8 cellular contexts compared by ENCODE assay signal in genomic region chr19:14516746-14517438, GRCh38. TPM values are rescaled to one million over a fixed set of nuclear protein-coding genes. Genes with fewer than 3 reads are reported as not detected.
DNase-seq lines count a peak whose midpoint lies in the region; ATAC-seq lines count a peak whose summit lies in the region.

No MANE protein-coding gene starts in this region.

- ATAC-seq in activated CD8-positive, alpha-beta memory T cell treated with anti-CD3 and anti-CD28 coated beads, Interleukin-2, amount 10 ng/mL, durations not matched to agents 7 days and 5 days: no peak
- no peak for ATAC-seq in activated T-helper 17 cell treated with anti-CD3 and anti-CD28 coated beads, Interleukin-2, amount 50 U/mL, for 72 hours (replicated peaks)
- ATAC-seq in HG02759 (IDR thresholded peaks at IDR 0.05; ENCODE audit: unreplicated experiment) (no peak), HG03135 (IDR thresholded peaks at IDR 0.05; ENCODE audit: unreplicated experiment) (no peak)

- H3K4me3 ChIP-seq in iPS-18a (ENCODE audit: low read length): peak overlapping the region; percentile 89
- H3K4me3 ChIP-seq in stomach smooth muscle (ENCODE audit: low read length in 2 of 2): peak overlapping the region; percentile 88 to 92

- CTCF ChIA-PET in activated CD8-positive, alpha-beta memory T cell treated with anti-CD3 and anti-CD28 coated beads, Interleukin-2, amount 10 ng/mL, durations not matched to agents 7 days and 5 days (lab: Charles Lee): interaction anchor here (1.0 to 4.5 kb wide), 3 partner anchors 10 to 380 kb away, joined by 3 to 73 read pairs (median 4); partner anchors contain the start of genes ASF1B and NDUFB7

- peak overlapping the region; percentile 83 for H3K4me3 Mint-ChIP-seq in activated CD8-positive, alpha-beta memory T cell treated with anti-CD3 and anti-CD28 coated beads, Interleukin-2, amount 10 ng/mL, durations not matched to agents 7 days and 5 days
- H3K4me3 Mint-ChIP-seq in activated T-helper 17 cell treated with anti-CD3 and anti-CD28 coated beads, Interleukin-2, amount 50 U/mL, for 72 hours: peak overlapping the region; percentile 99

- no peak overlapping the region for H3K27ac ChIP-seq in iPS-18a (ENCODE audit: low read length)
- peak overlapping the region; percentile 95 for H3K27ac ChIP-seq in stomach smooth muscle (ENCODE audit: low read length)

- H3K27me3 ChIP-seq in iPS-18a (ENCODE audit: control insufficient read depth, insufficient read depth, low read length) (no peaks in the 10 kb centered on the region), stomach smooth muscle (ENCODE audit: control insufficient read depth in 1 of 2, insufficient read depth in 2 of 2, low read length in 2 of 2) (no peaks in the 10 kb centered on the region)

- H3K9me3 ChIP-seq in iPS-18a (ENCODE audit: control insufficient read depth, low read depth, low read length) (no peaks in the 10 kb centered on the region), stomach smooth muscle (ENCODE audit: control insufficient read depth in 2 of 2, low read length in 2 of 2) (no peaks in the 10 kb centered on the region)

- H3K4me1 Mint-ChIP-seq in activated CD8-positive, alpha-beta memory T cell treated with anti-CD3 and anti-CD28 coated beads, Interleukin-2, amount 10 ng/mL, durations not matched to agents 7 days and 5 days: peaks cover 57% of the 10 kb centered on the region
- H3K4me1 Mint-ChIP-seq in activated T-helper 17 cell treated with anti-CD3 and anti-CD28 coated beads, Interleukin-2, amount 50 U/mL, for 72 hours: peaks cover 41% of the 10 kb centered on the region

- DNase-seq in activated CD8-positive, alpha-beta memory T cell treated with anti-CD3 and anti-CD28 coated beads, Interleukin-2, amount 10 ng/mL, durations not matched to agents 7 days and 5 days: peak; percentile 61
- DNase-seq in activated CD8-positive, alpha-beta memory T cell treated with anti-CD3 and anti-CD28 coated beads, Interleukin-2, amount 50 U/mL, for 48 hours: no peak
- DNase-seq in NCI-H1092 treated with DMSO at 0.1 percent for 48 hours (lab: John Stamatoyannopoulos, UW): no peak

- H3K36me3 Mint-ChIP-seq in activated CD8-positive, alpha-beta memory T cell treated with anti-CD3 and anti-CD28 coated beads, Interleukin-2, amount 10 ng/mL, durations not matched to agents 7 days and 5 days: peaks cover 34% of the 10 kb centered on the region
- H3K36me3 Mint-ChIP-seq in activated T-helper 17 cell treated with anti-CD3 and anti-CD28 coated beads, Interleukin-2, amount 50 U/mL, for 72 hours (ENCODE audit: low read depth): peaks cover 56% of the 10 kb centered on the region

- H3K36me3 ChIP-seq in iPS-18a (ENCODE audit: control insufficient read depth, low read depth, low read length): peaks cover 26% of the 10 kb centered on the region
- peaks cover 20 to 27% of the 10 kb centered on the region in 2 donors for H3K36me3 ChIP-seq in stomach smooth muscle (ENCODE audit: control insufficient read depth in 2 of 2, insufficient read depth in 2 of 2, low read length in 2 of 2)

- H3K27me3 Mint-ChIP-seq in activated CD8-positive, alpha-beta memory T cell treated with anti-CD3 and anti-CD28 coated beads, Interleukin-2, amount 10 ng/mL, durations not matched to agents 7 days and 5 days: no peaks in the 10 kb centered on the region
- H3K27me3 Mint-ChIP-seq in activated T-helper 17 cell treated with anti-CD3 and anti-CD28 coated beads, Interleukin-2, amount 50 U/mL, for 72 hours: no peaks in the 10 kb centered on the region

- H3K4me1 ChIP-seq in iPS-18a (ENCODE audit: control insufficient read depth, low read depth, low read length) (peaks cover 5% of the 10 kb centered on the region), stomach smooth muscle (ENCODE audit: control insufficient read depth, insufficient read depth, low read length) (peaks cover 34% of the 10 kb centered on the region)

- no peaks in the 10 kb centered on the region for H3K9me3 Mint-ChIP-seq in activated CD8-positive, alpha-beta memory T cell treated with anti-CD3 and anti-CD28 coated beads, Interleukin-2, amount 10 ng/mL, durations not matched to agents 7 days and 5 days (ENCODE audit: low read depth)
- no peaks in the 10 kb centered on the region for H3K9me3 Mint-ChIP-seq in activated T-helper 17 cell treated with anti-CD3 and anti-CD28 coated beads, Interleukin-2, amount 50 U/mL, for 72 hours

- H3K27ac Mint-ChIP-seq in activated CD8-positive, alpha-beta memory T cell treated with anti-CD3 and anti-CD28 coated beads, Interleukin-2, amount 10 ng/mL, durations not matched to agents 7 days and 5 days: peak overlapping the region; percentile 75
- H3K27ac Mint-ChIP-seq in activated T-helper 17 cell treated with anti-CD3 and anti-CD28 coated beads, Interleukin-2, amount 50 U/mL, for 72 hours: peak overlapping the region; percentile 92

- H3K9ac ChIP-seq in iPS-18a (ENCODE audit: low read length) (peak overlapping the region; percentile 85), stomach smooth muscle (ENCODE audit: low read length in 2 of 2) (peak overlapping the region; percentile 78 to 99)

RNA-seq across cellular contexts. Expression of gene DNAJB1, which starts 1.3 kb away (rescaled TPM):
- total RNA-seq in activated CD8-positive, alpha-beta memory T cell treated with anti-CD3 and anti-CD28 coated beads, Interleukin-2, amount 10 ng/mL, durations not matched to agents 7 days and 5 days: 100 to 1,000 TPM in 1 of 2 experiments, 10 to 100 TPM in 1; 86.0 to 103 TPM
- 100 to 1,000 TPM in 1 of 2 donors, 10 to 100 TPM in 1; 79.4 to 140 TPM for total RNA-seq in activated T-helper 17 cell treated with anti-CD3 and anti-CD28 coated beads, Interleukin-2, amount 50 U/mL, for 72 hours

RNA-seq across cellular contexts. Expression of gene TECR, which starts 12.5 kb away (rescaled TPM):
- 100 to 1,000 TPM; 142 to 176 TPM for total RNA-seq in activated CD8-positive, alpha-beta memory T cell treated with anti-CD3 and anti-CD28 coated beads, Interleukin-2, amount 10 ng/mL, durations not matched to agents 7 days and 5 days
- 100 to 1,000 TPM; 100 to 139 TPM for total RNA-seq in activated T-helper 17 cell treated with anti-CD3 and anti-CD28 coated beads, Interleukin-2, amount 50 U/mL, for 72 hours

RNA-seq across cellular contexts. Expression of gene GIPC1, which starts 21.0 kb away (rescaled TPM):
- total RNA-seq in activated CD8-positive, alpha-beta memory T cell treated with anti-CD3 and anti-CD28 coated beads, Interleukin-2, amount 10 ng/mL, durations not matched to agents 7 days and 5 days: 10 to 100 TPM; 26.2 to 30.8 TPM
- total RNA-seq in activated T-helper 17 cell treated with anti-CD3 and anti-CD28 coated beads, Interleukin-2, amount 50 U/mL, for 72 hours: 10 to 100 TPM; 23.4 to 44.9 TPM

RNA-seq across cellular contexts. Expression of gene PTGER1, which starts 41.7 kb away (rescaled TPM):
- under 1 TPM in 1 of 2 experiments, not detected in 1; 0.40 TPM for total RNA-seq in activated CD8-positive, alpha-beta memory T cell treated with anti-CD3 and anti-CD28 coated beads, Interleukin-2, amount 10 ng/mL, durations not matched to agents 7 days and 5 days
- under 1 TPM in 1 of 2 donors, not detected in 1; 0.17 TPM for total RNA-seq in activated T-helper 17 cell treated with anti-CD3 and anti-CD28 coated beads, Interleukin-2, amount 50 U/mL, for 72 hours

RNA-seq across cellular contexts. Expression of gene NDUFB7, which starts 55.0 kb away (rescaled TPM):
- 100 to 1,000 TPM; 113 to 129 TPM for total RNA-seq in activated CD8-positive, alpha-beta memory T cell treated with anti-CD3 and anti-CD28 coated beads, Interleukin-2, amount 10 ng/mL, durations not matched to agents 7 days and 5 days
- 100 to 1,000 TPM in 1 of 2 donors, 10 to 100 TPM in 1; 79.7 to 132 TPM for total RNA-seq in activated T-helper 17 cell treated with anti-CD3 and anti-CD28 coated beads, Interleukin-2, amount 50 U/mL, for 72 hours
